In genomic region chr11:66857234-66857926, GRCh38 we compare ENCODE assay signal across 8 cellular contexts. TPM values are rescaled to one million over a fixed set of nuclear protein-coding genes. Genes with fewer than 3 reads are reported as not detected.
DNase-seq lines count a peak whose midpoint lies in the region; ATAC-seq and TF ChIP-seq lines count a peak whose summit lies in the region.

No MANE protein-coding gene starts in this region.

- H3K27me3 ChIP-seq in fibroblast of lung (ENCODE audit: control insufficient read depth, insufficient read depth, low read length): no peaks in the 10 kb centered on the region
- H3K27me3 ChIP-seq in skeletal muscle satellite cell (ENCODE audit: control insufficient read depth, insufficient read depth, low read length): no peaks in the 10 kb centered on the region

- H3K4me3 Mint-ChIP-seq in activated CD8-positive, alpha-beta memory T cell treated with anti-CD3 and anti-CD28 coated beads, Interleukin-2, amount 10 ng/mL, durations not matched to agents 7 days and 5 days: peak overlapping the region; percentile 75

- no peaks in the 10 kb centered on the region for H3K27me3 Mint-ChIP-seq in activated CD8-positive, alpha-beta memory T cell treated with anti-CD3 and anti-CD28 coated beads, Interleukin-2, amount 10 ng/mL, durations not matched to agents 7 days and 5 days

- H3K36me3 ChIP-seq in fibroblast of lung (ENCODE audit: control insufficient read depth, insufficient read depth, low read length): peaks cover 13% of the 10 kb centered on the region
- H3K36me3 ChIP-seq in skeletal muscle satellite cell (ENCODE audit: insufficient read depth, low read length): peaks cover 11% of the 10 kb centered on the region

- H3K79me2 ChIP-seq in fibroblast of lung (ENCODE audit: control insufficient read depth, insufficient read depth, low read length): peaks cover 6% of the 10 kb centered on the region

- no peaks in the 10 kb centered on the region for H3K36me3 Mint-ChIP-seq in activated CD8-positive, alpha-beta memory T cell treated with anti-CD3 and anti-CD28 coated beads, Interleukin-2, amount 10 ng/mL, durations not matched to agents 7 days and 5 days

- no peaks in the 10 kb centered on the region for H3K9me3 ChIP-seq in fibroblast of lung (ENCODE audit: control insufficient read depth, insufficient read depth, low read depth, low read length)
- H3K9me3 ChIP-seq in skeletal muscle satellite cell (replicated peaks; ENCODE audit: low read length): no peaks in the 10 kb centered on the region

- H3K9ac ChIP-seq in fibroblast of lung (ENCODE audit: insufficient read depth, low read length) (peak overlapping the region; percentile 58), skeletal muscle satellite cell (ENCODE audit: low read depth, low read length) (peak overlapping the region; percentile 83)

- H4K20me1 ChIP-seq in fibroblast of lung (ENCODE audit: control insufficient read depth, extremely low read depth, insufficient read depth, low read length): no peaks in the 10 kb centered on the region

- H3K4me1 Mint-ChIP-seq in activated CD8-positive, alpha-beta memory T cell treated with anti-CD3 and anti-CD28 coated beads, Interleukin-2, amount 10 ng/mL, durations not matched to agents 7 days and 5 days: peaks cover 10% of the 10 kb centered on the region

- no peak overlapping the region for H2AFZ ChIP-seq in fibroblast of lung (ENCODE audit: low read length)

- H3K27ac Mint-ChIP-seq in activated CD8-positive, alpha-beta memory T cell treated with anti-CD3 and anti-CD28 coated beads, Interleukin-2, amount 10 ng/mL, durations not matched to agents 7 days and 5 days: peak overlapping the region; percentile 83

- CTCF ChIA-PET in activated CD8-positive, alpha-beta memory T cell treated with anti-CD3 and anti-CD28 coated beads, Interleukin-2, amount 10 ng/mL, durations not matched to agents 7 days and 5 days (lab: Charles Lee): no interaction called here

- H3K9me3 Mint-ChIP-seq in activated CD8-positive, alpha-beta memory T cell treated with anti-CD3 and anti-CD28 coated beads, Interleukin-2, amount 10 ng/mL, durations not matched to agents 7 days and 5 days (ENCODE audit: low read depth): no peaks in the 10 kb centered on the region

- no peak overlapping the region for H3K27ac ChIP-seq in fibroblast of lung (ENCODE audit: insufficient read depth, low read length)

- no peak for TF ChIP-seq CTCF in fibroblast of lung (conservative IDR thresholded peaks at IDR 0.05 in 1 of 2, IDR thresholded peaks at IDR 0.05 in 1 of 2; ENCODE audit: low read depth in 1 of 2, low read length in 2 of 2)

- H3K4me2 ChIP-seq in fibroblast of lung (ENCODE audit: extremely low read depth, insufficient read depth, low read length) (peak overlapping the region; percentile 88), skeletal muscle satellite cell (ENCODE audit: low read length) (peak overlapping the region; percentile 91)

- H3K4me1 ChIP-seq in fibroblast of lung (ENCODE audit: control insufficient read depth, extremely low read depth, insufficient read depth, low read length) (peaks cover 3% of the 10 kb centered on the region), skeletal muscle satellite cell (ENCODE audit: control insufficient read depth, insufficient read depth, low read length) (peaks cover 22% of the 10 kb centered on the region)

- peak overlapping the region; percentile 34 to 67 (median 56) for H3K4me3 ChIP-seq in fibroblast of lung (replicated peaks in 1 of 4; ENCODE audit: control extremely low read depth in 1 of 4, insufficient read depth in 1 of 4, low read depth in 3 of 4, low read length in 4 of 4)
- H3K4me3 ChIP-seq in skeletal muscle satellite cell (ENCODE audit: low read length): peak overlapping the region; percentile 85

- ATAC-seq in activated CD8-positive, alpha-beta memory T cell treated with anti-CD3 and anti-CD28 coated beads, Interleukin-2, amount 10 ng/mL, durations not matched to agents 7 days and 5 days: no peak
- ATAC-seq in HG03175 (IDR thresholded peaks at IDR 0.05; ENCODE audit: unreplicated experiment) (no peak), GM21515 (IDR thresholded peaks at IDR 0.05; ENCODE audit: unreplicated experiment) (no peak)

- DNase-seq in activated CD8-positive, alpha-beta memory T cell treated with anti-CD3 and anti-CD28 coated beads, Interleukin-2, amount 10 ng/mL, durations not matched to agents 7 days and 5 days: no peak
- no peak for DNase-seq in activated CD8-positive, alpha-beta memory T cell treated with anti-CD3 and anti-CD28 coated beads, Interleukin-2, amount 50 U/mL, for 48 hours
- DNase-seq in RKO (ENCODE audit: low spot score) (peak; percentile 55), fibroblast of lung (ENCODE audit: low read depth in 2 of 2) (peak in 1 of 2 donors; percentile 16), mucosa of gallbladder (ENCODE audit: low spot score) (no peak)

RNA-seq across cellular contexts. Expression of gene LRFN4, which starts 0.5 kb away (rescaled TPM):
- total RNA-seq in activated CD8-positive, alpha-beta memory T cell treated with anti-CD3 and anti-CD28 coated beads, Interleukin-2, amount 10 ng/mL, durations not matched to agents 7 days and 5 days: 10 to 100 TPM; 29.0 to 29.8 TPM
- total RNA-seq in fibroblast of lung (10.5 and 14.5 TPM in 2 replicates), mucosa of gallbladder (7.3 TPM)
- polyA plus RNA-seq in fibroblast of lung: 3.8 and 5.7 TPM in 2 replicates
- polyA plus RNA-seq in fibroblast of lung (2012): 8.7 and 17.9 TPM in 2 replicates
- polyA minus RNA-seq in fibroblast of lung (ENCODE audit: low replicate concordance): 2.3 and 2.6 TPM in 2 replicates
- 22.8 and 36.7 TPM in 2 replicates for total RNA-seq in skeletal muscle satellite cell (2012; rRNA removed)

RNA-seq across cellular contexts. Expression of gene RCE1, which starts 14.1 kb away (rescaled TPM):
- 10 to 100 TPM; 24.1 to 25.7 TPM for total RNA-seq in activated CD8-positive, alpha-beta memory T cell treated with anti-CD3 and anti-CD28 coated beads, Interleukin-2, amount 10 ng/mL, durations not matched to agents 7 days and 5 days
- 13.4 and 14.4 TPM in 2 replicates for total RNA-seq in fibroblast of lung
- 7.0 and 9.4 TPM in 2 replicates for polyA plus RNA-seq in fibroblast of lung
- polyA plus RNA-seq in fibroblast of lung (2012): 8.6 and 13.6 TPM in 2 replicates
- 15.1 and 21.5 TPM in 2 replicates for polyA minus RNA-seq in fibroblast of lung (ENCODE audit: low replicate concordance)
- 12.7 and 18.1 TPM in 2 replicates for total RNA-seq in skeletal muscle satellite cell (2012; rRNA removed)
- total RNA-seq in mucosa of gallbladder: 21.2 TPM
